Comparison of ENCODE assay signal across 28 cellular contexts in the genomic region with DNA sequence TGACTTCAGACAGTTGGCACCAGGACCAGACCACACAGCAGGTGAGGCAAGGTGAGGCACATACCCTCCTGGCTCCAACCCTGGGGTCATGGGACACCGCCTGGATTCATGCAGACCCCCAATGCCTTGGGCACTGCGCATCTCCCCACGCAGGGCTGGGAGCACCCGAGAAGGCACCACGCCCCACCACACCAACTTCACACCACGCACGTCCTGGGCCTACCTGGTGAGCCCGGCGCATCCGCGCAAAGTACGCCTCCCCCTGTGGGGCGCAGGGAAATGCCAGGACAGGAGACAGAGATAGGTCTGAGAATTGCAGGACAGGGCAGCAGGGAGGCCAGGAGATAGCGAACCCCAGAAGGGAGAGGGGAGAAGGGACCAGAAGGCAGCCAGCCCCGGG. TPM values are rescaled to one million over a fixed set of nuclear protein-coding genes. Genes with fewer than 3 reads are reported as not detected.
DNase-seq lines count a peak whose midpoint lies in the region; ATAC-seq lines count a peak whose summit lies in the region.
"Had no signal": no experiment of that assay in that cellular context is flagged by ENCODE, and none has a peak within 500 bp of the region (broad histone marks: within the 10 kb centered on the region; RNA-seq: fewer than 3 reads in every experiment).

No MANE protein-coding gene starts in this region.

- H3K36me3 Mint-ChIP-seq in memory B cell, result no peaks in the 10 kb centered on the region
- H3K36me3 Mint-ChIP-seq: activated naive CD4-positive, alpha-beta T cell treated with anti-CD3 and anti-CD28 coated beads, Interleukin-2, amount 50 U/mL, for 24 hours; IgD-negative memory B cell; immature natural killer cell; T-cell had no signal

- no peaks in the 10 kb centered on the region for H4K20me1 ChIP-seq in BLaER1

- ATAC-seq in memory B cell (ENCODE audit: low read depth) (no peak), HG03095 (IDR thresholded peaks at IDR 0.05; ENCODE audit: unreplicated experiment) (no peak), HG03139 (IDR thresholded peaks at IDR 0.05; ENCODE audit: unreplicated experiment) (no peak), sciatic nerve (no peak)
- ATAC-seq: T-cell, WTC11 had no signal

- peak overlapping the region; percentile 16 for H3K27ac Mint-ChIP-seq in memory B cell
- H3K27ac Mint-ChIP-seq: activated CD4-positive, alpha-beta T cell treated with anti-CD3 and anti-CD28 coated beads, Interleukin-2, amount 10 ng/mL, durations not matched to agents 24 days and 14 days; activated naive CD4-positive, alpha-beta T cell treated with anti-CD3 and anti-CD28 coated beads, Interleukin-2, amount 50 U/mL, for 24 hours; activated T-helper 2 cell treated with anti-CD3 and anti-CD28 coated beads, Interferon-gamma antibody, Interleukin-2, Interleukin-4, amounts not matched to agents 10 μg/mL and 5 μg/mL and 100 μg/mL, durations not matched to agents 14 hours and 24 hours and 36 hours; immature natural killer cell; T-cell had no signal

- H3K4me2 ChIP-seq in BLaER1 (no peak overlapping the region; the same call in 1 of the 2 replicates), skeletal muscle satellite cell (ENCODE audit: low read length) (peak overlapping the region; percentile 54)

- no peak for DNase-seq in adipocyte (ENCODE audit: low read depth)
- no peak for DNase-seq in memory B cell (ENCODE audit: low spot score in 2 of 2)
- DNase-seq in CD1c-positive myeloid dendritic cell (ENCODE audit: extremely low spot score), result no peak
- DNase-seq in sciatic nerve (ENCODE audit: low spot score), result no peak
- DNase-seq: activated CD4-positive, alpha-beta T cell treated with anti-CD3 and anti-CD28 coated beads, Interleukin-2, amount 10 ng/mL, durations not matched to agents 24 days and 14 days; activated CD8-positive, alpha-beta memory T cell treated with anti-CD3 and anti-CD28 coated beads for 24 hours; activated T-cell treated with anti-CD3 and anti-CD28 coated beads for 4 hours; BE2C; GM23248; immature natural killer cell; mesendoderm; stimulated activated CD4-positive, alpha-beta T cell treated with anti-CD3 and anti-CD28 coated beads, Interleukin-15, amount 100 ng/mL, for 24 hours; stimulated activated CD4-positive, alpha-beta T cell treated with anti-CD3 and anti-CD28 coated beads, Interleukin-4, amount 100 ng/mL, for 4 hours; T-cell had no signal

- H3K9me3 Mint-ChIP-seq in memory B cell, result no peaks in the 10 kb centered on the region
- H3K9me3 Mint-ChIP-seq: activated CD4-positive, alpha-beta T cell treated with anti-CD3 and anti-CD28 coated beads, Interleukin-2, amount 10 ng/mL, durations not matched to agents 24 days and 14 days; activated naive CD4-positive, alpha-beta T cell treated with anti-CD3 and anti-CD28 coated beads, Interleukin-2, amount 50 U/mL, for 24 hours; activated T-helper 2 cell treated with anti-CD3 and anti-CD28 coated beads, Interferon-gamma antibody, Interleukin-2, Interleukin-4, amounts not matched to agents 10 μg/mL and 5 μg/mL and 100 μg/mL, durations not matched to agents 14 hours and 24 hours and 36 hours; IgD-negative memory B cell; immature natural killer cell; T-cell; WTC11 had no signal

- peaks cover 61% of the 10 kb centered on the region for H3K4me1 ChIP-seq in BLaER1
- H3K4me1 ChIP-seq in adipocyte (ENCODE audit: control insufficient read depth, insufficient read depth, low read length), result peaks cover 18% of the 10 kb centered on the region
- peaks cover 25% of the 10 kb centered on the region for H3K4me1 ChIP-seq in skeletal muscle satellite cell (ENCODE audit: control insufficient read depth, insufficient read depth, low read length)
- H3K4me1 ChIP-seq: BE2C had no signal

- H3K4me1 Mint-ChIP-seq in memory B cell, result peaks cover 15% of the 10 kb centered on the region
- H3K4me1 Mint-ChIP-seq: activated CD4-positive, alpha-beta T cell treated with anti-CD3 and anti-CD28 coated beads, Interleukin-2, amount 10 ng/mL, durations not matched to agents 24 days and 14 days; activated naive CD4-positive, alpha-beta T cell treated with anti-CD3 and anti-CD28 coated beads, Interleukin-2, amount 50 U/mL, for 24 hours; immature natural killer cell; T-cell had no signal

- H3K9me3 ChIP-seq in BLaER1 (no peaks in the 10 kb centered on the region), adipocyte (ENCODE audit: control insufficient read depth, low read length) (no peaks in the 10 kb centered on the region), skeletal muscle satellite cell (replicated peaks; ENCODE audit: low read length) (no peaks in the 10 kb centered on the region)
- H3K9me3 ChIP-seq: BE2C, prostate gland had no signal

- H3K36me3 ChIP-seq in BLaER1, result peaks cover 63% of the 10 kb centered on the region
- peaks cover 92% of the 10 kb centered on the region for H3K36me3 ChIP-seq in adipocyte (ENCODE audit: control insufficient read depth, insufficient read depth, low read length, severe bottlenecking)
- peaks cover 89% of the 10 kb centered on the region for H3K36me3 ChIP-seq in skeletal muscle satellite cell (ENCODE audit: insufficient read depth, low read length)
- H3K36me3 ChIP-seq: BE2C had no signal

- H3K27me3 ChIP-seq in BLaER1 (no peaks in the 10 kb centered on the region), adipocyte (replicated peaks; ENCODE audit: control insufficient read depth, insufficient read depth, low read length) (no peaks in the 10 kb centered on the region), skeletal muscle satellite cell (ENCODE audit: control insufficient read depth, insufficient read depth, low read length) (no peaks in the 10 kb centered on the region)
- H3K27me3 ChIP-seq: BE2C had no signal

- intact Hi-C loops in sciatic nerve (cut with DNase I), result no loop called here

- H3K4me3 ChIP-seq in BLaER1 (no peak overlapping the region), adipocyte (ENCODE audit: low read length) (no peak overlapping the region), skeletal muscle satellite cell (ENCODE audit: low read length) (no peak overlapping the region)
- H3K4me3 ChIP-seq: GM23248, prostate gland had no signal

- H3K9ac ChIP-seq in BLaER1 (no peak overlapping the region), adipocyte (ENCODE audit: low read length) (peak overlapping the region; percentile 25), skeletal muscle satellite cell (ENCODE audit: low read depth, low read length) (no peak overlapping the region)

- 0 out of 2 replicates have a peak overlapping the region, but pooled peaks have one; percentile 53 for H3K27ac ChIP-seq in BLaER1

- no peaks in the 10 kb centered on the region for H3K27me3 Mint-ChIP-seq in memory B cell
- H3K27me3 Mint-ChIP-seq: activated CD4-positive, alpha-beta T cell treated with anti-CD3 and anti-CD28 coated beads, Interleukin-2, amount 10 ng/mL, durations not matched to agents 24 days and 14 days; activated naive CD4-positive, alpha-beta T cell treated with anti-CD3 and anti-CD28 coated beads, Interleukin-2, amount 50 U/mL, for 24 hours had no signal

- no peak overlapping the region for H3K4me3 Mint-ChIP-seq in memory B cell
- H3K4me3 Mint-ChIP-seq: activated CD4-positive, alpha-beta T cell treated with anti-CD3 and anti-CD28 coated beads, Interleukin-2, amount 10 ng/mL, durations not matched to agents 24 days and 14 days; activated naive CD4-positive, alpha-beta T cell treated with anti-CD3 and anti-CD28 coated beads, Interleukin-2, amount 50 U/mL, for 24 hours; immature natural killer cell; T-cell; WTC11 had no signal

RNA-seq across cellular contexts. Expression of a gene that starts 58.5 kb away (rescaled TPM):
- not detected in 2 replicates for total RNA-seq in skeletal muscle satellite cell (2012; rRNA removed)
- total RNA-seq in sciatic nerve, result 0.13 TPM
- total RNA-seq: A673; activated T-helper 2 cell treated with anti-CD3 and anti-CD28 coated beads, Interferon-gamma antibody, Interleukin-2, Interleukin-4, amounts not matched to agents 10 μg/mL and 5 μg/mL and 100 μg/mL, durations not matched to agents 14 hours and 24 hours and 36 hours; cerebellum; G401; GM23248; myocyte; temporal lobe had no signal
